20 cellular contexts compared by ENCODE assay signal in the genomic region with DNA sequence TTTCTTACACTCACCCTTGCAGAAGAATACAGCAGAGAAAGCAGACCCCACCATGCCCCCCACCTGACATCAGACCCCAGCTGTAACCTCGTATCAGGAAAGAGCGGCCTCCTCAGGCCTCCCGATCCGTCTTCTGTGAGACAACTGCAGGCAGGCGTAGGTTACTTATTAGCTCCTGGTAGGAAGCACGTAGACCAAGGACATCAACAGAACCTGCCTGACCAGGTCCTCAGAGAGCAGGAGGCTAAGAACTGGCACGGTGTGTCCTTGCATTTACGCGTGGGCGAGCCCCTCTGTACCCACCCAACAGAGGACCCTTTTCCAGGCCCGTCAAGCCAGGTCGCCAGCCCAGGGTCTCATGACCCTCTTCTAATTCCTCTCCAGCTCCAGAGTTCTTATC. TPM values are rescaled to one million over a fixed set of nuclear protein-coding genes. Genes with fewer than 3 reads are reported as not detected.
DNase-seq lines count a peak whose midpoint lies in the region; ATAC-seq and TF ChIP-seq lines count a peak whose summit lies in the region.
"Had no signal": no experiment of that assay in that cellular context is flagged by ENCODE, and none has a peak within 500 bp of the region (broad histone marks: within the 10 kb centered on the region; RNA-seq: fewer than 3 reads in every experiment).

No MANE protein-coding gene starts in this region.

- peak overlapping the region; percentile 36 for H3K4me3 Mint-ChIP-seq in Calu3 (ENCODE audit: low read depth, unreplicated experiment)
- no peak overlapping the region for H3K4me3 Mint-ChIP-seq in activated CD4-positive, alpha-beta memory T cell treated with anti-CD3 and anti-CD28 coated beads for 36 hours
- H3K4me3 Mint-ChIP-seq: activated B cell treated with CpG ODN at 0.5 μM for 24 hours; activated CD8-positive, alpha-beta T cell treated with anti-CD3 and anti-CD28 coated beads for 36 hours; dendritic cell treated with granulocyte-macrophage colony-stimulating factor and Interleukin-4, amounts not matched to agents 40 ng/mL and 50 ng/mL, for 4 days had no signal

- POLR2A ChIA-PET in RWPE1 (lab: Yijun Ruan, JAX; ENCODE audit: low non-redundant PET): no interaction called here
- POLR2A ChIA-PET in activated CD4-positive, alpha-beta memory T cell treated with anti-CD3 and anti-CD28 coated beads for 36 hours (lab: Charles Lee): no interaction called here

- ATAC-seq in lower lobe of right lung: peak; percentile 84 to 89
- no peak for ATAC-seq in GM18870 (IDR thresholded peaks at IDR 0.05; ENCODE audit: unreplicated experiment)
- ATAC-seq: activated CD8-positive, alpha-beta T cell treated with anti-CD3 and anti-CD28 coated beads for 36 hours; right cardiac atrium had no signal

- intact Hi-C loops in Calu3 (cut with micrococcal nuclease; ENCODE audit: unreplicated experiment) (no loop called here), lower lobe of right lung (cut with DNase I) (no loop called here)
- intact Hi-C loops in activated CD4-positive, alpha-beta memory T cell treated with anti-CD3 and anti-CD28 coated beads for 36 hours (cut with micrococcal nuclease): no loop called here

- H3K27me3 Mint-ChIP-seq in Calu3 (ENCODE audit: unreplicated experiment): no peaks in the 10 kb centered on the region
- H3K27me3 Mint-ChIP-seq in activated CD4-positive, alpha-beta memory T cell treated with anti-CD3 and anti-CD28 coated beads for 36 hours: no peaks in the 10 kb centered on the region
- H3K27me3 Mint-ChIP-seq: activated B cell treated with CpG ODN at 0.5 μM for 24 hours; activated CD8-positive, alpha-beta T cell treated with anti-CD3 and anti-CD28 coated beads for 36 hours; dendritic cell treated with granulocyte-macrophage colony-stimulating factor and Interleukin-4, amounts not matched to agents 40 ng/mL and 50 ng/mL, for 4 days had no signal

- H3K4me3 ChIP-seq in lower lobe of right lung: no peak overlapping the region
- H3K4me3 ChIP-seq: adrenal gland; BLaER1 treated with 17β-estradiol and CSF1 and Interleukin-3, amounts not matched to agents 10 nM and 100 nM; heart left ventricle had no signal

- no peaks in the 10 kb centered on the region for H3K9me3 ChIP-seq in lower lobe of right lung
- H3K9me3 ChIP-seq: adrenal gland, heart left ventricle, SK-N-SH had no signal

- H3K27me3 ChIP-seq in lower lobe of right lung (ENCODE audit: low read depth): no peaks in the 10 kb centered on the region
- H3K27me3 ChIP-seq: adrenal gland; BLaER1 treated with 17β-estradiol and CSF1 and Interleukin-3, amounts not matched to agents 10 nM and 100 nM; heart left ventricle had no signal

- H3K36me3 ChIP-seq in lower lobe of right lung: peaks cover 8% of the 10 kb centered on the region
- H3K36me3 ChIP-seq: adrenal gland had no signal

- H3K4me1 Mint-ChIP-seq in Calu3 (ENCODE audit: low read depth, unreplicated experiment): no peaks in the 10 kb centered on the region
- peaks cover 11% of the 10 kb centered on the region for H3K4me1 Mint-ChIP-seq in activated CD4-positive, alpha-beta memory T cell treated with anti-CD3 and anti-CD28 coated beads for 36 hours (ENCODE audit: low read depth)

- H3K27ac Mint-ChIP-seq in Calu3 (ENCODE audit: unreplicated experiment): no peak overlapping the region
- H3K27ac Mint-ChIP-seq in activated CD4-positive, alpha-beta memory T cell treated with anti-CD3 and anti-CD28 coated beads for 36 hours: no peak overlapping the region
- H3K27ac Mint-ChIP-seq: activated B cell treated with CpG ODN at 0.5 μM for 24 hours; activated CD8-positive, alpha-beta T cell treated with anti-CD3 and anti-CD28 coated beads for 36 hours; dendritic cell treated with granulocyte-macrophage colony-stimulating factor and Interleukin-4, amounts not matched to agents 40 ng/mL and 50 ng/mL, for 4 days had no signal

- peaks cover 8% of the 10 kb centered on the region for H3K4me1 ChIP-seq in lower lobe of right lung

- H3K27ac ChIP-seq in lower lobe of right lung (no peak overlapping the region), RWPE1 (no peak overlapping the region)
- H3K27ac ChIP-seq: adrenal gland; BLaER1 treated with 17β-estradiol and CSF1 and Interleukin-3, amounts not matched to agents 10 nM and 100 nM; heart left ventricle had no signal

- DNase-seq in Calu3 (peak; percentile 34), NCI-H510A treated with DMSO at 0.1 percent for 48 hours (lab: John Stamatoyannopoulos, UW) (peak; percentile 41), lower lobe of right lung (no peak), renal cortical epithelial cell (ENCODE audit: low read depth) (peak; percentile 67), RWPE1 (ENCODE audit: low spot score) (no peak), germinal center (ENCODE audit: low spot score) (no peak)
- DNase-seq in activated CD4-positive, alpha-beta memory T cell treated with anti-CD3 and anti-CD28 coated beads for 36 hours: no peak
- DNase-seq: activated B cell treated with CpG ODN at 0.5 μM for 24 hours; activated CD8-positive, alpha-beta T cell treated with anti-CD3 and anti-CD28 coated beads for 36 hours; adrenal gland; DMS 273 treated with DMSO at 0.1 percent for 48 hours; heart left ventricle; NCI-H2171; nucleus accumbens; right cardiac atrium; SK-N-SH; T-helper 2 cell had no signal

- BruUV-seq in Calu3 (replicated peaks; lab: Mats Ljungman, UMichigan): no TSS peak

- no peak for TF ChIP-seq CTCF in Calu3 (IDR thresholded peaks at IDR 0.05; ENCODE audit: unreplicated experiment)
- TF ChIP-seq CTCF in lower lobe of right lung (IDR thresholded peaks at IDR 0.05): no peak
- no peak for TF ChIP-seq CTCF in RWPE1 (conservative IDR thresholded peaks at IDR 0.05; ENCODE audit: low read depth)

- no peaks in the 10 kb centered on the region for H3K36me3 Mint-ChIP-seq in Calu3 (ENCODE audit: insufficient read depth, unreplicated experiment)
- peaks cover 11% of the 10 kb centered on the region for H3K36me3 Mint-ChIP-seq in activated CD4-positive, alpha-beta memory T cell treated with anti-CD3 and anti-CD28 coated beads for 36 hours

- CTCF ChIA-PET in Calu3 (lab: Charles Lee): interaction anchor here (1.5 kb wide), 1 partner anchor 59 kb away, joined by 6 read pairs; no protein-coding TSS in a partner anchor
- CTCF ChIA-PET in RWPE1 (lab: Yijun Ruan, JAX): no interaction called here
- CTCF ChIA-PET in activated CD4-positive, alpha-beta memory T cell treated with anti-CD3 and anti-CD28 coated beads for 36 hours (lab: Charles Lee): no interaction called here

- H3K9me3 Mint-ChIP-seq in Calu3 (ENCODE audit: low read depth, unreplicated experiment): no peaks in the 10 kb centered on the region
- H3K9me3 Mint-ChIP-seq in activated CD4-positive, alpha-beta memory T cell treated with anti-CD3 and anti-CD28 coated beads for 36 hours: peaks cover 2% of the 10 kb centered on the region
- H3K9me3 Mint-ChIP-seq: activated CD8-positive, alpha-beta T cell treated with anti-CD3 and anti-CD28 coated beads for 36 hours; dendritic cell treated with granulocyte-macrophage colony-stimulating factor and Interleukin-4, amounts not matched to agents 40 ng/mL and 50 ng/mL, for 4 days had no signal

RNA-seq across cellular contexts. Expression of a gene that starts 51.0 kb away (rescaled TPM):
- 16.7 and 21.3 TPM in 2 replicates for total RNA-seq in Calu3 (2022)
- total RNA-seq in lower lobe of right lung: 49.7 TPM
- total RNA-seq in renal cortical epithelial cell: 35.9 and 68.7 TPM in 2 replicates
- total RNA-seq in activated CD4-positive, alpha-beta memory T cell treated with anti-CD3 and anti-CD28 coated beads for 36 hours: 10 to 100 TPM; 22.3 to 24.1 TPM

Comparison
In these comparisons a context has a peak if more than half of its experiments do, and no peak if none do; other contexts are left out.
1. DNase-seq: peak in Calu3 (single experiment), NCI-H510A treated with DMSO at 0.1 percent for 48 hours (single experiment) and renal cortical epithelial cell (single experiment); none in lower lobe of right lung (single experiment), RWPE1 (single experiment), germinal center (single experiment) and activated CD4-positive, alpha-beta memory T cell treated with anti-CD3 and anti-CD28 coated beads for 36 hours (single experiment).